Comparison of ENCODE assay signal across 20 cellular contexts in the genomic region with DNA sequence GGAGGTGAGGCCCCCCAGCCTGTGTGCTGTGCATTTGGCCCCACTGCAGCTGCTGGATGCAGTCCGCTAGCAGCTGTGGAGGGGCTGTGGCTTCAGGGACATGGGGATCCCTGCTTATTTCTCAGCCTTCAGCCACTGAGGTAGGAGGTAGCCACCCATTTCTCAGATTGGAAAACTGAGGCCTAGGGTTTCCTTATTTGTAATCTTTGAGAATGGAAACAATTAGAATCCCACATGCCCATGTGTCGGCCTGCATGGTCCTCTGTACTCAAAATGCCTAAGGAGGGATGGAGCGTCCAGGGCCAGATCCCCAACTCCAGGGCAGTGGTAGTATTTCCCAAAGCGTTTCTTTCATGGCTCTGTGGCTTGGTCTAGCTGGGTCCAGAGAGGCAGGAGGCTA. TPM values are rescaled to one million over a fixed set of nuclear protein-coding genes. Genes with fewer than 3 reads are reported as not detected.
DNase-seq lines count a peak whose midpoint lies in the region; ATAC-seq, FAIRE-seq and TF ChIP-seq lines count a peak whose summit lies in the region.
"Had no signal": no experiment of that assay in that cellular context is flagged by ENCODE, and none has a peak within 500 bp of the region (broad histone marks: within the 10 kb centered on the region; RNA-seq: fewer than 3 reads in every experiment).

No MANE protein-coding gene starts in this region.

- POLR2A ChIA-PET in CD8-positive, alpha-beta T cell (lab: Charles Lee) = no interaction called here

- H3K4me3 Mint-ChIP-seq in natural killer cell treated with Interleukin-12 subunit alpha and Interleukin-12 subunit beta and Interleukin-15 and Interleukin-18, amount 100 ng/mL, for 72 hours = no peak overlapping the region
- no peak overlapping the region for H3K4me3 Mint-ChIP-seq in natural killer cell
- no peak overlapping the region for H3K4me3 Mint-ChIP-seq in astrocyte (ENCODE audit: unreplicated experiment)
- H3K4me3 Mint-ChIP-seq in endodermal cell = no peak overlapping the region
- H3K4me3 Mint-ChIP-seq in CD8-positive, alpha-beta T cell = no peak overlapping the region
- H3K4me3 Mint-ChIP-seq: CD4-positive, alpha-beta T cell had no signal

- H3K27me3 Mint-ChIP-seq in natural killer cell treated with Interleukin-12 subunit alpha and Interleukin-12 subunit beta and Interleukin-15 and Interleukin-18, amount 100 ng/mL, for 72 hours = no peaks in the 10 kb centered on the region
- H3K27me3 Mint-ChIP-seq in natural killer cell (ENCODE audit: low read depth in 2 of 2) = no peaks in the 10 kb centered on the region
- H3K27me3 Mint-ChIP-seq in astrocyte (ENCODE audit: low read depth, unreplicated experiment) = peaks cover 49% of the 10 kb centered on the region
- no peaks in the 10 kb centered on the region for H3K27me3 Mint-ChIP-seq in endodermal cell (ENCODE audit: insufficient read depth)
- H3K27me3 Mint-ChIP-seq in CD8-positive, alpha-beta T cell (ENCODE audit: low read depth) = no peaks in the 10 kb centered on the region
- H3K27me3 Mint-ChIP-seq: CD4-positive, alpha-beta T cell had no signal

- H3K27me3 ChIP-seq in astrocyte (ENCODE audit: insufficient read depth, low read length) = no peaks in the 10 kb centered on the region
- no peaks in the 10 kb centered on the region for H3K27me3 ChIP-seq in endodermal cell (ENCODE audit: control insufficient read depth, insufficient read depth, low read length, poor library complexity, severe bottlenecking)
- no peaks in the 10 kb centered on the region for H3K27me3 ChIP-seq in CD8-positive, alpha-beta T cell (ENCODE audit: insufficient read depth, low read length)

- H3K9ac ChIP-seq in astrocyte (ENCODE audit: low read length) (no peak overlapping the region), endodermal cell (ENCODE audit: extremely low read depth, low read length, poor library complexity, severe bottlenecking) (no peak overlapping the region)

- no peak for FAIRE-seq in astrocyte (lab: Jason Lieb, UNC)
- FAIRE-seq: A204.1 had no signal

- peaks cover 5% of the 10 kb centered on the region for H3K36me3 Mint-ChIP-seq in natural killer cell treated with Interleukin-12 subunit alpha and Interleukin-12 subunit beta and Interleukin-15 and Interleukin-18, amount 100 ng/mL, for 72 hours
- H3K36me3 Mint-ChIP-seq in natural killer cell (peaks cover 16% of the 10 kb centered on the region), astrocyte (ENCODE audit: low read depth, unreplicated experiment) (peaks cover 6% of the 10 kb centered on the region), endodermal cell (ENCODE audit: low read depth) (no peaks in the 10 kb centered on the region)
- peaks cover 2% of the 10 kb centered on the region for H3K36me3 Mint-ChIP-seq in CD8-positive, alpha-beta T cell

- peak; percentile 23 for DNase-seq in natural killer cell treated with Interleukin-12 subunit alpha and Interleukin-12 subunit beta and Interleukin-15 and Interleukin-18, amount 100 ng/mL, for 72 hours (ENCODE audit: low spot score)
- DNase-seq in natural killer cell (no peak), astrocyte (ENCODE audit: low read depth) (no peak), endodermal cell (no peak), HuH-7.5 (ENCODE audit: low spot score) (no peak)
- no peak for DNase-seq in CD8-positive, alpha-beta T cell
- DNase-seq: AML-193; Calu3; CD4-positive, alpha-beta T cell; DMS79 treated with DMSO at 0.1 percent for 48 hours; GF-D8; GOT3; IMR-90; KG1 had no signal

- H3K27ac Mint-ChIP-seq in natural killer cell treated with Interleukin-12 subunit alpha and Interleukin-12 subunit beta and Interleukin-15 and Interleukin-18, amount 100 ng/mL, for 72 hours = peak overlapping the region in 1 of 2 donors; percentile 16
- H3K27ac Mint-ChIP-seq in natural killer cell = no peak overlapping the region
- H3K27ac Mint-ChIP-seq in astrocyte (ENCODE audit: unreplicated experiment) = no peak overlapping the region
- no peak overlapping the region for H3K27ac Mint-ChIP-seq in endodermal cell
- H3K27ac Mint-ChIP-seq in CD8-positive, alpha-beta T cell = no peak overlapping the region
- H3K27ac Mint-ChIP-seq: CD4-positive, alpha-beta T cell had no signal

- H3K4me1 Mint-ChIP-seq in natural killer cell treated with Interleukin-12 subunit alpha and Interleukin-12 subunit beta and Interleukin-15 and Interleukin-18, amount 100 ng/mL, for 72 hours (ENCODE audit: low read depth in 2 of 2) = peaks cover 13 to 24% of the 10 kb centered on the region in 2 donors
- H3K4me1 Mint-ChIP-seq in natural killer cell (peaks cover 20 to 23% of the 10 kb centered on the region in 2 donors), astrocyte (ENCODE audit: low read depth, unreplicated experiment) (no peaks in the 10 kb centered on the region), endodermal cell (peaks cover 22% of the 10 kb centered on the region)
- peaks cover 6% of the 10 kb centered on the region for H3K4me1 Mint-ChIP-seq in CD8-positive, alpha-beta T cell (ENCODE audit: low read depth)

- ATAC-seq in natural killer cell treated with Interleukin-12 subunit alpha and Interleukin-12 subunit beta and Interleukin-15 and Interleukin-18, amount 100 ng/mL, for 72 hours = no peak
- ATAC-seq in natural killer cell (no peak), GM18870 (IDR thresholded peaks at IDR 0.05; ENCODE audit: unreplicated experiment) (no peak)
- ATAC-seq in CD8-positive, alpha-beta T cell = no peak

- peaks cover 5% of the 10 kb centered on the region for H3K4me1 ChIP-seq in astrocyte (ENCODE audit: insufficient read depth, low read length)
- peaks cover 7% of the 10 kb centered on the region for H3K4me1 ChIP-seq in endodermal cell (ENCODE audit: control insufficient read depth, insufficient read depth, low read length)
- no peaks in the 10 kb centered on the region for H3K4me1 ChIP-seq in CD8-positive, alpha-beta T cell (ENCODE audit: insufficient read depth, low read length)
- H3K4me1 ChIP-seq: HAP-1 had no signal

- no peak overlapping the region for H2AFZ ChIP-seq in astrocyte (ENCODE audit: low read depth, low read length)

- H3K4me3 ChIP-seq in astrocyte (ENCODE audit: insufficient read depth, low read depth, low read length) (no peak overlapping the region), endodermal cell (ENCODE audit: low read length) (no peak overlapping the region)
- H3K4me3 ChIP-seq in CD8-positive, alpha-beta T cell (ENCODE audit: low read depth, low read length) = no peak overlapping the region
- H3K4me3 ChIP-seq: HAP-1 had no signal

- intact Hi-C loops in natural killer cell (cut with micrococcal nuclease) = no loop called here
- intact Hi-C loops in CD8-positive, alpha-beta T cell (cut with DNase I, micrococcal nuclease) = no loop called here

- WGBS in endodermal cell (ENCODE audit: insufficient coverage in 1 of 2, insufficient read length in 1 of 2), 2 experiments = 92 to 100% methylated on average over 1 to 4 of the region's 4 CpGs

- no peaks in the 10 kb centered on the region for H3K79me2 ChIP-seq in astrocyte (ENCODE audit: insufficient read depth, low read length)

- H3K4me2 ChIP-seq in astrocyte (ENCODE audit: low read length) = peak overlapping the region; percentile 24

- CTCF ChIA-PET in CD8-positive, alpha-beta T cell (lab: Charles Lee) = interaction anchor here (1.2 kb wide), 1 partner anchor 8 kb away, joined by 3 read pairs; no protein-coding TSS in a partner anchor

- H3K36me3 ChIP-seq in astrocyte (ENCODE audit: insufficient read depth, low read length) (no peaks in the 10 kb centered on the region), endodermal cell (ENCODE audit: control insufficient read depth, insufficient read depth, low read length) (no peaks in the 10 kb centered on the region)
- H3K36me3 ChIP-seq in CD8-positive, alpha-beta T cell (ENCODE audit: insufficient read depth, low read length) = no peaks in the 10 kb centered on the region
- H3K36me3 ChIP-seq: HAP-1 had no signal

- H4K20me1 ChIP-seq in astrocyte (ENCODE audit: insufficient read depth, low read length) = no peaks in the 10 kb centered on the region

- H3K9me3 Mint-ChIP-seq in natural killer cell treated with Interleukin-12 subunit alpha and Interleukin-12 subunit beta and Interleukin-15 and Interleukin-18, amount 100 ng/mL, for 72 hours = no peaks in the 10 kb centered on the region
- no peaks in the 10 kb centered on the region for H3K9me3 Mint-ChIP-seq in natural killer cell
- H3K9me3 Mint-ChIP-seq in astrocyte (ENCODE audit: unreplicated experiment) = peaks cover 3% of the 10 kb centered on the region
- no peaks in the 10 kb centered on the region for H3K9me3 Mint-ChIP-seq in endodermal cell
- no peaks in the 10 kb centered on the region for H3K9me3 Mint-ChIP-seq in CD8-positive, alpha-beta T cell
- H3K9me3 Mint-ChIP-seq: CD4-positive, alpha-beta T cell had no signal

- TF ChIP-seq CTCF in natural killer cell (IDR thresholded peaks at IDR 0.05) (no peak), astrocyte (IDR thresholded peaks at IDR 0.05; ENCODE audit: insufficient read depth, low read depth, low read length) (no peak), endodermal cell (conservative IDR thresholded peaks at IDR 0.05) (no peak)
- TF ChIP-seq CTCF in CD8-positive, alpha-beta T cell (IDR thresholded peaks at IDR 0.05) = no peak

- no peaks in the 10 kb centered on the region for H3K9me3 ChIP-seq in astrocyte (ENCODE audit: insufficient read depth, low read depth, low read length)
- no peaks in the 10 kb centered on the region for H3K9me3 ChIP-seq in endodermal cell (ENCODE audit: control insufficient read depth, low read length)
- no peaks in the 10 kb centered on the region for H3K9me3 ChIP-seq in CD8-positive, alpha-beta T cell (ENCODE audit: low read length)
- H3K9me3 ChIP-seq: HAP-1 had no signal

- H3K27ac ChIP-seq in astrocyte (ENCODE audit: low read depth, low read length) = no peak overlapping the region
- peak overlapping the region; percentile 77 for H3K27ac ChIP-seq in endodermal cell (ENCODE audit: low read depth, low read length)
- H3K27ac ChIP-seq in CD8-positive, alpha-beta T cell (ENCODE audit: low read depth, low read length) = no peak overlapping the region
- H3K27ac ChIP-seq: C4-2B had no signal

RNA-seq across cellular contexts. Expression of a gene that starts 42.1 kb away (rescaled TPM):
- total RNA-seq in natural killer cell treated with Interleukin-12 subunit alpha and Interleukin-12 subunit beta and Interleukin-15 and Interleukin-18, amount 100 ng/mL, for 72 hours = 1 to 10 TPM; 6.8 to 7.7 TPM
- total RNA-seq in natural killer cell (10 to 100 TPM; 25.9 to 53.2 (median 30.8) TPM), astrocyte (0.38 and 0.73 TPM in 2 replicates), endodermal cell (1 to 10 TPM in 1 of 2 donors, under 1 TPM in 1; 0.86 to 4.2 TPM)
- 0.43 TPM for polyA plus RNA-seq in endodermal cell (2013, experiment 1 of 2)
- polyA plus RNA-seq in endodermal cell (2013, experiment 2 of 2) = 0.50 TPM
- total RNA-seq in CD8-positive, alpha-beta T cell = 1 to 10 TPM; 4.6 to 4.8 TPM

RNA-seq across cellular contexts. Expression of a gene that starts 51.1 kb away (rescaled TPM):
- not detected for total RNA-seq in natural killer cell treated with Interleukin-12 subunit alpha and Interleukin-12 subunit beta and Interleukin-15 and Interleukin-18, amount 100 ng/mL, for 72 hours
- total RNA-seq in natural killer cell (not detected), astrocyte (not detected in 2 replicates), endodermal cell (under 1 TPM in 1 of 2 donors, not detected in 1; 0.09 TPM)
- polyA plus RNA-seq in endodermal cell (2013, experiment 1 of 2) = 0.04 TPM
- 0.08 TPM for polyA plus RNA-seq in endodermal cell (2013, experiment 2 of 2)
- not detected for total RNA-seq in CD8-positive, alpha-beta T cell
- total RNA-seq: Calu3; CD4-positive, alpha-beta T cell; HT-29; IMR-90 had no signal
- polyA plus RNA-seq: BJ, IMR-90 had no signal
